1 cellular context compared by ENCODE assay signal in genomic region chr5:55994502-55994997, GRCh38.
A peak's percentile ranks its signal among the peaks of the same experiment; 100 is the strongest.
TF ChIP-seq lines count a peak whose summit lies in the region.

TSS of gene IL6ST (minus strand) at chr5:55994963. CDS start at chr5:55976278, 18,685 bp downstream.

TF ChIP-seq in HepG2, 621 proteins besides CTCF, POLR2A, EP300 and RAD21 (continued from another document and continues in another):
- TF ChIP-seq ZBTB40 (IDR thresholded peaks at IDR 0.05) (no peak), ZBTB40 (CRISPR knock-in tag; IDR thresholded peaks at IDR 0.05) (peak; percentile 50), ZNF556 (CRISPR knock-in tag; IDR thresholded peaks at IDR 0.05; ENCODE audit: borderline replicate concordance) (no peak), ZNF564 (CRISPR knock-in tag; IDR thresholded peaks at IDR 0.05) (0 out of 2 replicates have a peak, but pooled peaks have one; percentile 70), ZNF724P (CRISPR knock-in tag; IDR thresholded peaks at IDR 0.05; ENCODE audit: borderline replicate concordance) (no peak; the same call in 1 of the 2 replicates), ZC3H4 (CRISPR knock-in tag; IDR thresholded peaks at IDR 0.05; ENCODE audit: borderline replicate concordance) (no peak), ZNF672 (CRISPR knock-in tag; IDR thresholded peaks at IDR 0.05) (no peak), ZNF235 (CRISPR knock-in tag; IDR thresholded peaks at IDR 0.05; ENCODE audit: borderline replicate concordance) (peak; percentile 52; the same call in 1 of the 2 replicates), HOXA9 (CRISPR knock-in tag; IDR thresholded peaks at IDR 0.05; ENCODE audit: borderline replicate concordance) (no peak; the same call in 1 of the 2 replicates), PREB (CRISPR knock-in tag; IDR thresholded peaks at IDR 0.05) (no peak), SETDB1 (CRISPR knock-in tag; IDR thresholded peaks at IDR 0.05; ENCODE audit: borderline replicate concordance) (no peak), ZNF329 (CRISPR knock-in tag; IDR thresholded peaks at IDR 0.05; ENCODE audit: low read depth) (peak; percentile 58; the same call in 1 of the 2 replicates), MYNN (CRISPR knock-in tag; IDR thresholded peaks at IDR 0.05; ENCODE audit: low read depth) (no peak; the same call in 1 of the 2 replicates), ZBTB46 (CRISPR knock-in tag; IDR thresholded peaks at IDR 0.05; ENCODE audit: borderline replicate concordance) (no peak), PHF21A (CRISPR knock-in tag; IDR thresholded peaks at IDR 0.05) (no peak), ZNF768 (CRISPR knock-in tag; IDR thresholded peaks at IDR 0.05) (peak; percentile 74; the same call in 1 of the 2 replicates), ZNF749 (CRISPR knock-in tag; IDR thresholded peaks at IDR 0.05; ENCODE audit: borderline replicate concordance) (0 out of 2 replicates have a peak, but pooled peaks have one; percentile 24), ZNF44 (CRISPR knock-in tag; IDR thresholded peaks at IDR 0.05) (no peak), AGO1 (IDR thresholded peaks at IDR 0.05; ENCODE audit: low read depth, low read length, poor library complexity, severe bottlenecking) (peak; percentile 22), HNF1A (IDR thresholded peaks at IDR 0.05; ENCODE audit: low read depth) (no peak), HNF1A (CRISPR knock-in tag; IDR thresholded peaks at IDR 0.05; ENCODE audit: borderline replicate concordance) (no peak), NR0B2 (CRISPR knock-in tag; IDR thresholded peaks at IDR 0.05) (peak; percentile 85; the same call in 1 of the 2 replicates), ZNF652 (CRISPR knock-in tag; IDR thresholded peaks at IDR 0.05; ENCODE audit: borderline replicate concordance, low read depth) (no peak), MYC (CRISPR knock-in tag; IDR thresholded peaks at IDR 0.05; ENCODE audit: borderline replicate concordance) (no peak), ZNF577 (CRISPR knock-in tag; IDR thresholded peaks at IDR 0.05; ENCODE audit: borderline replicate concordance, low read depth) (no peak), ZNF407 (CRISPR knock-in tag; IDR thresholded peaks at IDR 0.05; ENCODE audit: not compliant biosample characterization) (peak; percentile 51)
